8 cellular contexts compared by ENCODE assay signal in genomic region chr17:50149425-50150353, GRCh38. TPM values are rescaled to one million over a fixed set of nuclear protein-coding genes. Genes with fewer than 3 reads are reported as not detected.
A peak's percentile ranks its signal among the peaks of the same experiment; 100 is the strongest.
DNase-seq lines count a peak whose midpoint lies in the region; ATAC-seq and TF ChIP-seq lines count a peak whose summit lies in the region.
"Had no signal": no experiment of that assay in that cellular context is flagged by ENCODE, and none has a peak within 500 bp of the region (broad histone marks: within the 10 kb centered on the region; RNA-seq: fewer than 3 reads in every experiment).

No MANE protein-coding gene starts in this region.

- intact Hi-C loops in esophagus squamous epithelium (cut with DNase I) (loop anchor here (2.0 kb wide), 1 partner anchor 55 kb away; the partner anchor contains the start of gene PDK2), vagina (cut with DNase I) (no loop called here)

- in situ Hi-C loops in GM13976 (cut with MboI; ENCODE audit: low sequenced_read_pairs, unreplicated experiment) = no loop called here

- H3K27me3 ChIP-seq in esophagus squamous epithelium = no peaks in the 10 kb centered on the region
- no peaks in the 10 kb centered on the region for H3K27me3 ChIP-seq in vagina

- 0% methylated on average over 16 to 31 of the region's 123 CpGs for WGBS in esophagus squamous epithelium, 2 donors

- H3K9me3 ChIP-seq in esophagus squamous epithelium (no peaks in the 10 kb centered on the region), vagina (no peaks in the 10 kb centered on the region)

- TF ChIP-seq CTCF in GM13976 (IDR thresholded peaks at IDR 0.05; ENCODE audit: borderline replicate concordance, control extremely low read depth, extremely low read depth, insufficient read depth, missing control alignments) (peak; percentile 26), esophagus squamous epithelium (IDR thresholded peaks at IDR 0.05) (peak in 1 of 6 experiments; percentile 30), vagina (IDR thresholded peaks at IDR 0.05) (no peak)

- peaks cover 25 to 69% (median 61%) of the 10 kb centered on the region in 4 donors for H3K4me1 Mint-ChIP-seq in naive thymus-derived CD8-positive, alpha-beta T cell

- peaks cover 0 to 13% (median 0%) of the 10 kb centered on the region in 3 donors for H3K36me3 Mint-ChIP-seq in naive thymus-derived CD8-positive, alpha-beta T cell

- DNase-seq in GM13976 (ENCODE audit: low spot score) = no peak
- peak; percentile 33 for DNase-seq in NCI-H2196 (lab: John Stamatoyannopoulos, UW; ENCODE audit: unreplicated experiment)
- peak; percentile 62 for DNase-seq in activated CD8-positive, alpha-beta memory T cell treated with anti-CD3 and anti-CD28 coated beads, Interleukin-2, amount 50 U/mL, for 4 hours
- no peak for DNase-seq in esophagus squamous epithelium (lab: John Stamatoyannopoulos, UW)
- peak; percentile 49 to 72 (median 62) for DNase-seq in naive thymus-derived CD8-positive, alpha-beta T cell
- no peak for DNase-seq in vagina (ENCODE audit: extremely low spot score in 2 of 2)

- H3K9me3 Mint-ChIP-seq in naive thymus-derived CD8-positive, alpha-beta T cell = no peaks in the 10 kb centered on the region

- H3K27ac ChIP-seq in esophagus squamous epithelium = peak overlapping the region; percentile 93 to 95 (median 94)
- H3K27ac ChIP-seq in vagina = peak overlapping the region; percentile 81

- H3K36me3 ChIP-seq in esophagus squamous epithelium (peaks cover 0 to 8% (median 0%) of the 10 kb centered on the region in 3 donors), vagina (peaks cover 0 to 6% of the 10 kb centered on the region in 2 donors)

- peak; percentile 34 to 46 for ATAC-seq in naive thymus-derived CD8-positive, alpha-beta T cell
- ATAC-seq in HG03097 (IDR thresholded peaks at IDR 0.05; ENCODE audit: low FRiP score, unreplicated experiment) = no peak

- H3K4me3 ChIP-seq in esophagus squamous epithelium (peak overlapping the region; percentile 71 to 85 (median 82)), vagina (peak overlapping the region; percentile 70 to 87)

- no peaks in the 10 kb centered on the region for H3K27me3 Mint-ChIP-seq in naive thymus-derived CD8-positive, alpha-beta T cell

- H3K27ac Mint-ChIP-seq in naive thymus-derived CD8-positive, alpha-beta T cell = peak overlapping the region in 8 of 10 donors; percentile 73 to 95 (median 90)

- H3K4me3 Mint-ChIP-seq in naive thymus-derived CD8-positive, alpha-beta T cell = peak overlapping the region; percentile 80 to 95 (median 90)

- POLR2A ChIA-PET in naive thymus-derived CD8-positive, alpha-beta T cell (lab: Charles Lee) = interaction anchor here (0.5 to 7.8 kb wide), 13 partner anchors 9 to 56 kb away, joined by 3 to 90 read pairs (median 6); partner anchors contain the start of gene SGCA

- H3K4me1 ChIP-seq in esophagus squamous epithelium = peaks cover 51 to 93% (median 60%) of the 10 kb centered on the region in 3 donors
- H3K4me1 ChIP-seq in vagina = peaks cover 75% of the 10 kb centered on the region

- TF ChIP-seq POLR2A in esophagus squamous epithelium (IDR thresholded peaks at IDR 0.05) (peak in 1 of 4 donors; percentile 31), vagina (IDR thresholded peaks at IDR 0.05) (no peak)

RNA-seq across cellular contexts. Expression of gene PPP1R9B, which starts 0.8 kb away (rescaled TPM):
- total RNA-seq in esophagus squamous epithelium (10 to 100 TPM; 24.9 to 35.9 (median 28.2) TPM), vagina (37.6 TPM)
- total RNA-seq in naive thymus-derived CD8-positive, alpha-beta T cell = 10 to 100 TPM; 82.8 to 83.6 TPM
- polyA plus RNA-seq in naive thymus-derived CD8-positive, alpha-beta T cell = under 1 TPM; 0.29 to 0.84 (median 0.67) TPM

RNA-seq across cellular contexts. Expression of gene SGCA, which starts 16.1 kb away (rescaled TPM):
- total RNA-seq in esophagus squamous epithelium (10 to 100 TPM in 1 of 4 donors, 1 to 10 TPM in 3; 1.9 to 15.1 (median 6.9) TPM), vagina (2.2 TPM)
- total RNA-seq in naive thymus-derived CD8-positive, alpha-beta T cell = not detected
- under 1 TPM in 1 of 3 donors, not detected in 2; 0.71 TPM for polyA plus RNA-seq in naive thymus-derived CD8-positive, alpha-beta T cell
- total RNA-seq: frontal cortex had no signal

RNA-seq across cellular contexts. Expression of gene SAMD14, which starts 19.7 kb away (rescaled TPM):
- under 1 TPM in 1 of 4 donors, not detected in 3; 0.57 TPM for total RNA-seq in esophagus squamous epithelium
- total RNA-seq in naive thymus-derived CD8-positive, alpha-beta T cell = under 1 TPM in 1 of 2 experiments, not detected in 1; 0.30 TPM
- polyA plus RNA-seq in naive thymus-derived CD8-positive, alpha-beta T cell = not detected
- 4.4 TPM for total RNA-seq in vagina

RNA-seq across cellular contexts. Expression of gene COL1A1, which starts 51.7 kb away (rescaled TPM):
- total RNA-seq in esophagus squamous epithelium (10 to 100 TPM; 12.4 to 20.8 (median 19.7) TPM), vagina (171 TPM)
- under 1 TPM; 0.44 to 0.83 TPM for total RNA-seq in naive thymus-derived CD8-positive, alpha-beta T cell
- polyA plus RNA-seq in naive thymus-derived CD8-positive, alpha-beta T cell = not detected

RNA-seq across cellular contexts. Expression of gene PDK2, which starts 54.5 kb away (rescaled TPM):
- total RNA-seq in esophagus squamous epithelium (10 to 100 TPM in 3 of 4 donors, 1 to 10 TPM in 1; 5.2 to 20.2 (median 12.8) TPM), vagina (44.4 TPM)
- 10 to 100 TPM; 44.4 to 45.3 TPM for total RNA-seq in naive thymus-derived CD8-positive, alpha-beta T cell
- 10 to 100 TPM; 27.9 to 47.4 (median 40.4) TPM for polyA plus RNA-seq in naive thymus-derived CD8-positive, alpha-beta T cell

Comparison
In these comparisons a context has a peak if more than half of its experiments do, and no peak if none do; other contexts are left out.
1. DNase-seq: peak in NCI-H2196 (single experiment), activated CD8-positive, alpha-beta memory T cell treated with anti-CD3 and anti-CD28 coated beads, Interleukin-2, amount 50 U/mL, for 4 hours (single experiment) and naive thymus-derived CD8-positive, alpha-beta T cell (10 of 10); none in GM13976 (single experiment), esophagus squamous epithelium (single experiment) and vagina (0 of 2).